ENCODE assay signal across 23 cellular contexts in the genomic region with DNA sequence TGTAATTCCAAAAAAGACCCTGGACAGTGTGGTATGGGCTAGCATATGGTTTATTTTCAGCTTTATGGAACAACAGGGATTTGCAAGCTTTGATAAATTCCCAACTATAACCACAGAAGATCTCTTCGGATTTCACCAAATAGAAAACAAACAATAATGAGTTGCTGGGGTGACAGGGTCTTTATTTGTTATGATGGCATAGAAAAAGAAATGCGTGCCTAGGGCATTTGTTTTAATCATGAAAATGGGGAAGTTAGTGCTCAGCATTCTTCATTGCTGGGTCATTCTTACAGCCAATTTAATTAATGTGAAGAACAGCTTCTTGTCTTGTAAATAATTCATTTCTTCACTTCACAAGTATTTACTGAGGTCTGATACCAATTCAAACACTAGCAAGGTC.
A peak's percentile ranks its signal among the peaks of the same experiment; 100 is the strongest.
DNase-seq lines count a peak whose midpoint lies in the region; ATAC-seq and TF ChIP-seq lines count a peak whose summit lies in the region.
"Had no signal": no experiment of that assay in that cellular context is flagged by ENCODE, and none has a peak within 500 bp of the region (broad histone marks: within the 10 kb centered on the region; RNA-seq: fewer than 3 reads in every experiment).

No MANE protein-coding gene starts in this region.

- no peak overlapping the region for H3K18ac ChIP-seq in mesenchymal stem cell (ENCODE audit: low read depth in 1 of 2, low read length in 2 of 2)

- H3K27me3 ChIP-seq in GM23248 (replicated peaks; ENCODE audit: insufficient read depth) (no peaks in the 10 kb centered on the region), mesenchymal stem cell (ENCODE audit: control insufficient read depth in 1 of 2, insufficient read depth in 1 of 2, low read length in 2 of 2) (no peaks in the 10 kb centered on the region)
- H3K27me3 ChIP-seq: BLaER1 treated with 17β-estradiol and CSF1 and Interleukin-3, amounts not matched to agents 10 nM and 100 nM; spleen; thyroid gland had no signal

- no peak overlapping the region for H2BK15ac ChIP-seq in mesenchymal stem cell (ENCODE audit: low read depth, poor library complexity, severe bottlenecking)

- H3K4me1 ChIP-seq in GM23248 (ENCODE audit: insufficient read depth) (peaks cover 16% of the 10 kb centered on the region), mesenchymal stem cell (ENCODE audit: control insufficient read depth, insufficient read depth, low read depth, low read length) (no peaks in the 10 kb centered on the region), OCI-LY7 (ENCODE audit: insufficient read depth, low read length, poor library complexity, severe bottlenecking) (no peaks in the 10 kb centered on the region)
- H3K4me1 ChIP-seq: lower lobe of right lung, thyroid gland had no signal

- H3K4me3 ChIP-seq in GM23248 (no peak overlapping the region), mesenchymal stem cell (ENCODE audit: insufficient read depth in 1 of 2, low read depth in 1 of 2, low read length in 2 of 2) (no peak overlapping the region), OCI-LY7 (ENCODE audit: low read depth, low read length, poor library complexity, severe bottlenecking) (no peak overlapping the region)
- H3K4me3 ChIP-seq: BLaER1 treated with 17β-estradiol and CSF1 and Interleukin-3, amounts not matched to agents 10 nM and 100 nM; lower lobe of right lung; spleen; thyroid gland had no signal

- H2BK5ac ChIP-seq in mesenchymal stem cell (ENCODE audit: low read depth, low read length, poor library complexity, severe bottlenecking): no peak overlapping the region

- no peak overlapping the region for H3K4me2 ChIP-seq in GM23248 (ENCODE audit: unreplicated experiment)
- no peak overlapping the region for H3K4me2 ChIP-seq in mesenchymal stem cell (ENCODE audit: low read length, poor library complexity, severe bottlenecking)
- no peak overlapping the region for H3K4me2 ChIP-seq in OCI-LY7 (ENCODE audit: low read length)
- H3K4me2 ChIP-seq: BLaER1 treated with 17β-estradiol and CSF1 and Interleukin-3, amounts not matched to agents 10 nM and 100 nM had no signal

- in situ Hi-C loops in GM23248 (cut with MboI): no loop called here

- no peaks in the 10 kb centered on the region for H3K9me3 ChIP-seq in GM23248 (ENCODE audit: low read depth)
- no peaks in the 10 kb centered on the region for H3K9me3 ChIP-seq in mesenchymal stem cell (ENCODE audit: control insufficient read depth, low read length)
- no peaks in the 10 kb centered on the region for H3K9me3 ChIP-seq in OCI-LY7 (ENCODE audit: low read length)
- H3K9me3 ChIP-seq: BLaER1 treated with 17β-estradiol and CSF1 and Interleukin-3, amounts not matched to agents 10 nM and 100 nM; lower lobe of right lung; spleen; thyroid gland had no signal

- H3K79me2 ChIP-seq in GM23248 (ENCODE audit: insufficient read depth) (no peaks in the 10 kb centered on the region), OCI-LY7 (ENCODE audit: insufficient read depth, low read depth, low read length) (no peaks in the 10 kb centered on the region)

- H3F3A ChIP-seq in GM23248 (ENCODE audit: insufficient read depth): peaks cover 4% of the 10 kb centered on the region; the same call in 1 of the 2 replicates

- H2AFZ ChIP-seq in GM23248: no peak overlapping the region
- no peak overlapping the region for H2AFZ ChIP-seq in mesenchymal stem cell (ENCODE audit: low read depth, low read length)
- no peak overlapping the region for H2AFZ ChIP-seq in OCI-LY7 (ENCODE audit: low read length)

- WGBS in GM23248 (ENCODE audit: low coverage in 1 of 2, low lambda C conversion rate in 2 of 2, missing lambda C conversion rate in 2 of 2), 2 experiments: 78 to 81% methylated on average over 2 of the region's 2 CpGs
- 67% methylated on average over 1 of the region's 2 CpGs for WGBS in mesenchymal stem cell

- CTCF ChIA-PET in activated CD8-positive, alpha-beta memory T cell treated with anti-CD3 and anti-CD28 coated beads, Interleukin-2, amount 10 ng/mL, durations not matched to agents 7 days and 5 days (lab: Charles Lee): no interaction called here
- CTCF ChIA-PET in OCI-LY7 (lab: Charles Lee; ENCODE audit: unreplicated experiment): no interaction called here

- no peaks in the 10 kb centered on the region for H3K9me3 Mint-ChIP-seq in activated CD8-positive, alpha-beta memory T cell treated with anti-CD3 and anti-CD28 coated beads, Interleukin-2, amount 10 ng/mL, durations not matched to agents 7 days and 5 days (ENCODE audit: low read depth)
- no peaks in the 10 kb centered on the region for H3K9me3 Mint-ChIP-seq in activated naive CD8-positive, alpha-beta T cell treated with anti-CD3 and anti-CD28 coated beads, Interleukin-2, amount 50 U/mL, for 24 hours
- H3K9me3 Mint-ChIP-seq: activated naive CD4-positive, alpha-beta T cell treated with anti-CD3 and anti-CD28 coated beads for 36 hours; activated T-cell treated with anti-CD3 and anti-CD28 coated beads, Interleukin-2, amount 50 U/mL, for 72 hours; stimulated activated naive CD8-positive, alpha-beta T cell treated with anti-CD3 and anti-CD28 coated beads, Interleukin-15, Interleukin-2, amounts not matched to agents 100 ng/mL and 50 ng/mL, for 24 hours had no signal

- H3K27me3 Mint-ChIP-seq in activated CD8-positive, alpha-beta memory T cell treated with anti-CD3 and anti-CD28 coated beads, Interleukin-2, amount 10 ng/mL, durations not matched to agents 7 days and 5 days: no peaks in the 10 kb centered on the region
- H3K27me3 Mint-ChIP-seq in activated naive CD8-positive, alpha-beta T cell treated with anti-CD3 and anti-CD28 coated beads, Interleukin-2, amount 50 U/mL, for 24 hours: no peaks in the 10 kb centered on the region
- H3K27me3 Mint-ChIP-seq: activated CD4-positive, alpha-beta T cell treated with anti-CD3 and anti-CD28 coated beads for 36 hours; stimulated activated naive CD8-positive, alpha-beta T cell treated with anti-CD3 and anti-CD28 coated beads, Interleukin-15, Interleukin-2, amounts not matched to agents 100 ng/mL and 50 ng/mL, for 24 hours had no signal

- intact Hi-C loops in OCI-LY7 (cut with micrococcal nuclease; ENCODE audit: unreplicated experiment): no loop called here

- peaks cover 10% of the 10 kb centered on the region for H3K4me1 Mint-ChIP-seq in activated CD8-positive, alpha-beta memory T cell treated with anti-CD3 and anti-CD28 coated beads, Interleukin-2, amount 10 ng/mL, durations not matched to agents 7 days and 5 days
- peaks cover 9% of the 10 kb centered on the region for H3K4me1 Mint-ChIP-seq in activated naive CD8-positive, alpha-beta T cell treated with anti-CD3 and anti-CD28 coated beads, Interleukin-2, amount 50 U/mL, for 24 hours

- H4K91ac ChIP-seq in mesenchymal stem cell (ENCODE audit: low read length): no peak overlapping the region

- no peak overlapping the region for H2BK120ac ChIP-seq in mesenchymal stem cell (ENCODE audit: low read depth, low read length)

- no peak overlapping the region for H2BK12ac ChIP-seq in mesenchymal stem cell (ENCODE audit: low read length in 2 of 2)

- DNase-seq in AG08395 (ENCODE audit: low spot score) (peak; percentile 20), GM23248 (peak; percentile 4), amniotic stem cell (lab: John Stamatoyannopoulos, UW) (peak; percentile 7), mesenchymal stem cell (peak; percentile 26), OCI-LY7 (ENCODE audit: low spot score) (no peak)
- no peak for DNase-seq in activated CD8-positive, alpha-beta memory T cell treated with anti-CD3 and anti-CD28 coated beads, Interleukin-2, amount 10 ng/mL, durations not matched to agents 7 days and 5 days
- no peak for DNase-seq in activated CD8-positive, alpha-beta memory T cell treated with anti-CD3 and anti-CD28 coated beads for 24 hours
- DNase-seq in activated naive CD8-positive, alpha-beta T cell treated with anti-CD3 and anti-CD28 coated beads, Interleukin-2, amount 50 U/mL, for 24 hours: no peak
- DNase-seq: activated CD4-positive, alpha-beta T cell treated with anti-CD3 and anti-CD28 coated beads for 36 hours; activated naive CD4-positive, alpha-beta T cell treated with anti-CD3 and anti-CD28 coated beads for 36 hours; activated T-cell treated with anti-CD3 and anti-CD28 coated beads, Interleukin-2, amount 50 U/mL, for 72 hours; aorta; Calu3; effector CD4-positive, alpha-beta T cell; foreskin melanocyte; lower lobe of right lung; NCI-H187 treated with DMSO at 0.1 percent for 48 hours; Right ventricle myocardium superior; spleen; stimulated activated CD4-positive, alpha-beta T cell treated with anti-CD3 and anti-CD28 coated beads, Interleukin-4, amount 100 ng/mL, for 1 hour; thyroid gland had no signal

- H3K27ac Mint-ChIP-seq in activated CD8-positive, alpha-beta memory T cell treated with anti-CD3 and anti-CD28 coated beads, Interleukin-2, amount 10 ng/mL, durations not matched to agents 7 days and 5 days: no peak overlapping the region
- no peak overlapping the region for H3K27ac Mint-ChIP-seq in activated naive CD8-positive, alpha-beta T cell treated with anti-CD3 and anti-CD28 coated beads, Interleukin-2, amount 50 U/mL, for 24 hours
- H3K27ac Mint-ChIP-seq: activated CD4-positive, alpha-beta T cell treated with anti-CD3 and anti-CD28 coated beads for 36 hours; activated naive CD4-positive, alpha-beta T cell treated with anti-CD3 and anti-CD28 coated beads for 36 hours; activated T-cell treated with anti-CD3 and anti-CD28 coated beads, Interleukin-2, amount 50 U/mL, for 72 hours; stimulated activated naive CD8-positive, alpha-beta T cell treated with anti-CD3 and anti-CD28 coated beads, Interleukin-15, Interleukin-2, amounts not matched to agents 100 ng/mL and 50 ng/mL, for 24 hours had no signal

- H4K8ac ChIP-seq in mesenchymal stem cell (ENCODE audit: low read length): no peak overlapping the region

- no peak overlapping the region for H3K14ac ChIP-seq in mesenchymal stem cell (ENCODE audit: low read length in 2 of 2)

- H3K27ac ChIP-seq in GM23248: no peak overlapping the region
- H3K27ac ChIP-seq in mesenchymal stem cell (ENCODE audit: low read length, poor library complexity, severe bottlenecking): no peak overlapping the region
- no peak overlapping the region for H3K27ac ChIP-seq in OCI-LY7 (ENCODE audit: low read depth, low read length, poor library complexity, severe bottlenecking)
- H3K27ac ChIP-seq: BLaER1 treated with 17β-estradiol and CSF1 and Interleukin-3, amounts not matched to agents 10 nM and 100 nM; lower lobe of right lung; spleen; thyroid gland had no signal

- H3K9me2 ChIP-seq in GM23248 (ENCODE audit: insufficient read depth): no peaks in the 10 kb centered on the region
- H3K9me2 ChIP-seq in OCI-LY7 (ENCODE audit: insufficient read depth, low read length): no peaks in the 10 kb centered on the region; the same call in 1 of the 2 replicates

- no peaks in the 10 kb centered on the region for H3K79me1 ChIP-seq in mesenchymal stem cell (replicated peaks; ENCODE audit: low read length, poor library complexity, severe bottlenecking)

- H3K9ac ChIP-seq in GM23248 (no peak overlapping the region), mesenchymal stem cell (ENCODE audit: low read length) (no peak overlapping the region)
- H3K9ac ChIP-seq: BLaER1 treated with 17β-estradiol and CSF1 and Interleukin-3, amounts not matched to agents 10 nM and 100 nM had no signal

- H4K20me1 ChIP-seq in GM23248 (ENCODE audit: insufficient read depth) (no peaks in the 10 kb centered on the region), OCI-LY7 (ENCODE audit: insufficient read depth, low read length) (no peaks in the 10 kb centered on the region)
- H4K20me1 ChIP-seq: BLaER1 treated with 17β-estradiol and CSF1 and Interleukin-3, amounts not matched to agents 10 nM and 100 nM had no signal

- no peak overlapping the region for H3K4ac ChIP-seq in mesenchymal stem cell (ENCODE audit: low read depth in 1 of 2, low read length in 2 of 2)

- BruUV-seq in OCI-LY7 (replicated peaks; lab: Mats Ljungman, UMichigan): no TSS peak

- H3K36me3 ChIP-seq in GM23248 (ENCODE audit: low read depth) (no peaks in the 10 kb centered on the region), mesenchymal stem cell (ENCODE audit: control insufficient read depth in 1 of 2, insufficient read depth in 2 of 2, low read depth in 1 of 2, low read length in 2 of 2) (no peaks in the 10 kb centered on the region), OCI-LY7 (ENCODE audit: insufficient read depth, low read length) (no peaks in the 10 kb centered on the region)
- H3K36me3 ChIP-seq: BLaER1 treated with 17β-estradiol and CSF1 and Interleukin-3, amounts not matched to agents 10 nM and 100 nM; lower lobe of right lung; spleen; thyroid gland had no signal

- H3K23ac ChIP-seq in mesenchymal stem cell (ENCODE audit: low read length in 2 of 2): no peak overlapping the region

- POLR2A ChIA-PET in OCI-LY7 (lab: Charles Lee): interaction anchor here (1.1 to 1.2 kb wide), 2 partner anchors 29 to 31 kb away, joined by 3 to 4 read pairs; no protein-coding TSS in a partner anchor

- H2AK5ac ChIP-seq in mesenchymal stem cell (ENCODE audit: low read length, severe bottlenecking): no peak overlapping the region

- H3K36me3 Mint-ChIP-seq in activated CD8-positive, alpha-beta memory T cell treated with anti-CD3 and anti-CD28 coated beads, Interleukin-2, amount 10 ng/mL, durations not matched to agents 7 days and 5 days: peaks cover 1% of the 10 kb centered on the region
- peaks cover 2% of the 10 kb centered on the region for H3K36me3 Mint-ChIP-seq in activated naive CD8-positive, alpha-beta T cell treated with anti-CD3 and anti-CD28 coated beads, Interleukin-2, amount 50 U/mL, for 24 hours (ENCODE audit: low read depth)

- TF ChIP-seq CTCF in OCI-LY7 (conservative IDR thresholded peaks at IDR 0.05; ENCODE audit: low read length): no peak

- H3K4me3 Mint-ChIP-seq in activated CD8-positive, alpha-beta memory T cell treated with anti-CD3 and anti-CD28 coated beads, Interleukin-2, amount 10 ng/mL, durations not matched to agents 7 days and 5 days: no peak overlapping the region
- H3K4me3 Mint-ChIP-seq in activated naive CD8-positive, alpha-beta T cell treated with anti-CD3 and anti-CD28 coated beads, Interleukin-2, amount 50 U/mL, for 24 hours: no peak overlapping the region
- H3K4me3 Mint-ChIP-seq: activated CD4-positive, alpha-beta T cell treated with anti-CD3 and anti-CD28 coated beads for 36 hours; activated naive CD4-positive, alpha-beta T cell treated with anti-CD3 and anti-CD28 coated beads for 36 hours; activated T-cell treated with anti-CD3 and anti-CD28 coated beads, Interleukin-2, amount 50 U/mL, for 72 hours; stimulated activated naive CD8-positive, alpha-beta T cell treated with anti-CD3 and anti-CD28 coated beads, Interleukin-15, Interleukin-2, amounts not matched to agents 100 ng/mL and 50 ng/mL, for 24 hours had no signal

- no peak for ATAC-seq in activated CD8-positive, alpha-beta memory T cell treated with anti-CD3 and anti-CD28 coated beads, Interleukin-2, amount 10 ng/mL, durations not matched to agents 7 days and 5 days
- no peak for ATAC-seq in activated naive CD8-positive, alpha-beta T cell treated with anti-CD3 and anti-CD28 coated beads, Interleukin-2, amount 50 U/mL, for 24 hours
- ATAC-seq: activated CD4-positive, alpha-beta T cell treated with anti-CD3 and anti-CD28 coated beads for 36 hours; activated T-cell treated with anti-CD3 and anti-CD28 coated beads, Interleukin-2, amount 50 U/mL, for 72 hours; lower lobe of right lung had no signal

Comparison
In these comparisons a context has a peak if more than half of its experiments do, and no peak if none do; other contexts are left out.
1. DNase-seq: peak in AG08395 (single experiment), GM23248 (single experiment), amniotic stem cell (single experiment) and mesenchymal stem cell (single experiment); none in activated CD8-positive, alpha-beta memory T cell treated with anti-CD3 and anti-CD28 coated beads, Interleukin-2, amount 10 ng/mL, durations not matched to agents 7 days and 5 days (single experiment), OCI-LY7 (single experiment), activated CD8-positive, alpha-beta memory T cell treated with anti-CD3 and anti-CD28 coated beads for 24 hours (single experiment) and activated naive CD8-positive, alpha-beta T cell treated with anti-CD3 and anti-CD28 coated beads, Interleukin-2, amount 50 U/mL, for 24 hours (single experiment).